In genomic region chr2:27663463-27664244, GRCh38 we compare ENCODE assay signal across 8 cellular contexts. TPM values are rescaled to one million over a fixed set of nuclear protein-coding genes. Genes with fewer than 3 reads are reported as not detected.
DNase-seq lines count a peak whose midpoint lies in the region; ATAC-seq, FAIRE-seq and TF ChIP-seq lines count a peak whose summit lies in the region.

Gene SLC4A1AP, plus strand, starts transcription at chr2:27663889. Its CDS starts 26 bp downstream, at chr2:27663915.
Gene SUPT7L, minus strand, starts transcription at chr2:27663614. Its CDS starts 1,422 bp downstream, at chr2:27662192.

- FAIRE-seq in GM19239 (lab: Jason Lieb, UNC) (peak; percentile 90), HepG2 (lab: Jason Lieb, UNC) (peak; percentile 57)

- no peaks in the 10 kb centered on the region for H4K20me1 ChIP-seq in HepG2 (ENCODE audit: insufficient read depth, low read length)

- peaks cover 46% of the 10 kb centered on the region for H3K79me2 ChIP-seq in HepG2 (ENCODE audit: insufficient read depth, low read length)

- H2AFZ ChIP-seq in HepG2 (ENCODE audit: low read length): peak within 1 kb of the TSS; percentile 96

- H3K9me3 ChIP-seq in HepG2 (ENCODE audit: low read length): no peaks in the 10 kb centered on the region

- H3K27ac ChIP-seq in HepG2 (ENCODE audit: extremely low read length, insufficient read depth, low read length): peak within 1 kb of the TSS; percentile 83

- peak within 1 kb of the TSS; percentile 87 for H3K4me2 ChIP-seq in HepG2 (ENCODE audit: low read depth, low read length)

- WGBS in HepG2 (ENCODE audit: low lambda C conversion rate): under 1% methylated on average over 33 of the region's 48 CpGs

- no peak for TF ChIP-seq RAD21 in HepG2 (CRISPR knock-in tag; IDR thresholded peaks at IDR 0.05)

- peak; percentile 29 for TF ChIP-seq CTCF in HepG2 (CRISPR knock-in tag; IDR thresholded peaks at IDR 0.05)

- in situ Hi-C loops in HepG2 (cut with HindIII; ENCODE audit: extremely low pct_ligation_motif_present, low pct_unique_long_range_greater_than_20kb): no loop called here

- BruUV-seq in HepG2 (replicated peaks; lab: Mats Ljungman, UMichigan): TSS peak; percentile 85

- TF ChIP-seq EP300 in HepG2 (IDR thresholded peaks at IDR 0.05; ENCODE audit: low read depth in 2 of 2, low read length in 2 of 2): no peak
- no peak; the same call in 1 of the 2 replicates for TF ChIP-seq EP300 in HepG2 (CRISPR knock-in tag; IDR thresholded peaks at IDR 0.05; ENCODE audit: borderline replicate concordance)

- peak; percentile 79 to 81 for TF ChIP-seq POLR2A in HepG2 (IDR thresholded peaks at IDR 0.05; ENCODE audit: insufficient read depth in 1 of 2, low read depth in 2 of 2, low read length in 2 of 2)

- peak within 1 kb of the TSS; percentile 81 to 94 (median 84) for H3K4me3 ChIP-seq in HepG2 (replicated peaks in 1 of 3; ENCODE audit: insufficient read depth in 1 of 3, low read depth in 2 of 3, low read length in 3 of 3)

- H3K4me1 ChIP-seq in HepG2 (ENCODE audit: insufficient read depth, low read length): peaks cover 28% of the 10 kb centered on the region

- intact Hi-C loops in HepG2 (cut with micrococcal nuclease; ENCODE audit: unreplicated experiment): loop anchor here (1.0 to 5.0 kb wide), 3 partner anchors 36 to 342 kb away; partner anchors contain the start of genes CCDC121, GPN1 and PPM1G

- ATAC-seq in HG03469 (IDR thresholded peaks at IDR 0.05; ENCODE audit: unreplicated experiment) (peak; percentile 51), HepG2 (peak; percentile 86)

- peak; percentile 88 for DNase-seq in Ammon's horn (ENCODE audit: low spot score)
- peak; percentile 57 for DNase-seq in GM19239 (ENCODE audit: insufficient read length, low spot score)
- DNase-seq in NCI-H69 (lab: John Stamatoyannopoulos, UW): peak; percentile 84
- peak; percentile 66 to 73 for DNase-seq in activated CD4-positive, alpha-beta T cell treated with anti-CD3 and anti-CD28 coated beads, Interleukin-2, amount 50 U/mL, for 24 hours (ENCODE audit: low read depth in 1 of 2, low spot score in 1 of 2)
- DNase-seq in dermis microvascular lymphatic vessel endothelial cell (ENCODE audit: low read depth in 2 of 2): peak; percentile 82 to 90
- peak; percentile 88 for DNase-seq in HepG2 (ENCODE audit: low spot score)
- peak; percentile 67 for DNase-seq in stimulated activated CD4-positive, alpha-beta T cell treated with anti-CD3 and anti-CD28 coated beads, Interleukin-4, amount 100 ng/mL, for 1 hour

- CTCF ChIA-PET in HepG2 (lab: Yijun Ruan, JAX; ENCODE audit: low intra/inter-chr PET ratio, low total read pairs): interaction anchor here (1.8 kb wide), 1 partner anchor 20 kb away, joined by 8 read pairs; no protein-coding TSS in a partner anchor

- H3K36me3 ChIP-seq in HepG2 (replicated peaks in 1 of 2; ENCODE audit: control insufficient read depth in 1 of 2, insufficient read depth in 2 of 2, low read length in 2 of 2): peaks cover 17 to 39% of the 10 kb centered on the region in 2 experiments

- H3K9ac ChIP-seq in HepG2 (ENCODE audit: insufficient read depth, low read depth, low read length): peak within 1 kb of the TSS; percentile 90

- POLR2A ChIA-PET in HepG2 (lab: Yijun Ruan, JAX): interaction anchor here (0.6 to 2.3 kb wide), 16 partner anchors 9 to 745 kb away, joined by 3 to 26 read pairs (median 5); partner anchors contain the start of genes CCDC121, GPN1, NRBP1 and PPM1G

- no peaks in the 10 kb centered on the region; a peak in 1 of 5 replicates for H3K27me3 ChIP-seq in HepG2 (ENCODE audit: control insufficient read depth in 1 of 2, insufficient read depth in 2 of 2, low read length in 2 of 2)

TF ChIP-seq in HepG2, 621 proteins besides CTCF, POLR2A, EP300 and RAD21 (continues in another document):
- TF ChIP-seq FOXO4 (CRISPR knock-in tag; conservative IDR thresholded peaks at IDR 0.05): no peak
- peak; percentile 87 for TF ChIP-seq ZMYM4 (CRISPR knock-in tag; IDR thresholded peaks at IDR 0.05)
- 0 out of 2 replicates have a peak, but pooled peaks have one; percentile 57 for TF ChIP-seq ZNF30 (CRISPR knock-in tag; IDR thresholded peaks at IDR 0.05)
- TF ChIP-seq CEBPB (IDR thresholded peaks at IDR 0.05; ENCODE audit: borderline replicate concordance, low read depth, low read length): no peak

RNA-seq across cellular contexts. Expression of gene SLC4A1AP, which starts in this region (rescaled TPM):
- 17.4 and 17.8 TPM in 2 replicates for total RNA-seq in dermis microvascular lymphatic vessel endothelial cell
- 44.6 and 59.0 TPM in 2 replicates for total RNA-seq in HepG2 (2016; rRNA removed; fragmentation: Illumina TruSeq; extraction: Trizol)
- total RNA-seq in HepG2 (2016; cell fraction: cytosol; rRNA removed; fragmentation: Illumina TruSeq; extraction: Trizol; ENCODE audit: low read depth): 4.9 and 6.1 TPM in 2 replicates
- 44.0 and 52.8 TPM in 2 replicates for total RNA-seq in HepG2 (2016; cell fraction: insoluble cytoplasmic fraction; rRNA removed; fragmentation: Illumina TruSeq; extraction: Trizol)
- total RNA-seq in HepG2 (2016; cell fraction: membrane; rRNA removed; fragmentation: Illumina TruSeq; extraction: Trizol): 8.2 and 10.0 TPM in 2 replicates
- 31.4 and 34.3 TPM in 2 replicates for total RNA-seq in HepG2 (2016; cell fraction: nucleus; rRNA removed; fragmentation: Illumina TruSeq; extraction: Trizol)
- 13.4 and 15.3 TPM in 2 replicates for polyA plus RNA-seq in HepG2 (2011; rRNA removed)
- polyA plus RNA-seq in HepG2 (2011; cell fraction: cytosol; rRNA removed): 9.4 and 10.5 TPM in 2 replicates
- 18.1 and 21.0 TPM in 2 replicates for polyA plus RNA-seq in HepG2 (2011; cell fraction: nucleus; rRNA removed)
- polyA plus RNA-seq in HepG2 (2012): 21.9 and 28.3 TPM in 2 replicates
- 1.9 and 2.3 TPM in 2 replicates for polyA plus RNA-seq in HepG2 (2016; cell fraction: cytosol; fragmentation: Illumina TruSeq; extraction: Trizol; ENCODE audit: low read depth)
- polyA plus RNA-seq in HepG2 (2016; cell fraction: insoluble cytoplasmic fraction; fragmentation: Illumina TruSeq; extraction: Trizol; ENCODE audit: low read depth): 49.7 and 51.9 TPM in 2 replicates
- polyA plus RNA-seq in HepG2 (2016; cell fraction: membrane; fragmentation: Illumina TruSeq; extraction: Trizol; ENCODE audit: low read depth): 3.4 and 4.5 TPM in 2 replicates
- 42.8 and 45.5 TPM in 2 replicates for polyA plus RNA-seq in HepG2 (2016; cell fraction: nucleus; fragmentation: Illumina TruSeq; extraction: Trizol; ENCODE audit: insufficient read depth, low read depth)
- polyA minus RNA-seq in HepG2 (2011; rRNA and poly(A)+ RNA removed; ENCODE audit: low replicate concordance): 11.2 and 15.3 TPM in 2 replicates
- 13.8 and 14.9 TPM in 2 replicates for polyA minus RNA-seq in HepG2 (2011; cell fraction: cytosol; rRNA and poly(A)+ RNA removed)
- 18.9 and 22.8 TPM in 2 replicates for polyA minus RNA-seq in HepG2 (2011; cell fraction: nucleus; rRNA and poly(A)+ RNA removed)

RNA-seq across cellular contexts. Expression of gene SUPT7L, which starts in this region (rescaled TPM):
- total RNA-seq in dermis microvascular lymphatic vessel endothelial cell (10.0 and 13.7 TPM in 2 replicates), HepG2 (2016; rRNA removed; fragmentation: Illumina TruSeq; extraction: Trizol) (28.7 and 32.9 TPM in 2 replicates)
- total RNA-seq in HepG2 (2016; cell fraction: cytosol; rRNA removed; fragmentation: Illumina TruSeq; extraction: Trizol; ENCODE audit: low read depth): 4.8 and 5.8 TPM in 2 replicates
- total RNA-seq in HepG2 (2016; cell fraction: insoluble cytoplasmic fraction; rRNA removed; fragmentation: Illumina TruSeq; extraction: Trizol): 27.3 and 33.0 TPM in 2 replicates
- 11.7 TPM in 2 replicates for total RNA-seq in HepG2 (2016; cell fraction: membrane; rRNA removed; fragmentation: Illumina TruSeq; extraction: Trizol)
- 46.3 and 47.7 TPM in 2 replicates for total RNA-seq in HepG2 (2016; cell fraction: nucleus; rRNA removed; fragmentation: Illumina TruSeq; extraction: Trizol)
- 77.5 and 78.0 TPM in 2 replicates for polyA plus RNA-seq in HepG2 (2011; rRNA removed)
- 42.9 and 43.8 TPM in 2 replicates for polyA plus RNA-seq in HepG2 (2011; cell fraction: cytosol; rRNA removed)
- polyA plus RNA-seq in HepG2 (2011; cell fraction: nucleus; rRNA removed): 131 and 148 TPM in 2 replicates
- polyA plus RNA-seq in HepG2 (2012): 36.6 and 37.0 TPM in 2 replicates
- 2.7 and 2.9 TPM in 2 replicates for polyA plus RNA-seq in HepG2 (2016; cell fraction: cytosol; fragmentation: Illumina TruSeq; extraction: Trizol; ENCODE audit: low read depth)
- polyA plus RNA-seq in HepG2 (2016; cell fraction: insoluble cytoplasmic fraction; fragmentation: Illumina TruSeq; extraction: Trizol; ENCODE audit: low read depth): 35.5 and 40.9 TPM in 2 replicates
- 7.6 and 8.4 TPM in 2 replicates for polyA plus RNA-seq in HepG2 (2016; cell fraction: membrane; fragmentation: Illumina TruSeq; extraction: Trizol; ENCODE audit: low read depth)
- polyA plus RNA-seq in HepG2 (2016; cell fraction: nucleus; fragmentation: Illumina TruSeq; extraction: Trizol; ENCODE audit: insufficient read depth, low read depth): 97.5 and 99.5 TPM in 2 replicates
- 56.7 and 59.6 TPM in 2 replicates for polyA minus RNA-seq in HepG2 (2011; rRNA and poly(A)+ RNA removed; ENCODE audit: low replicate concordance)
- polyA minus RNA-seq in HepG2 (2011; cell fraction: cytosol; rRNA and poly(A)+ RNA removed): 26.8 and 31.8 TPM in 2 replicates
- polyA minus RNA-seq in HepG2 (2011; cell fraction: nucleus; rRNA and poly(A)+ RNA removed): 76.9 and 100 TPM in 2 replicates

Comparison
In these comparisons a context has a peak if more than half of its experiments do, and no peak if none do; other contexts are left out.
1. Peak in every context shown above with its lines: DNase-seq, ATAC-seq, H3K4me3 ChIP-seq and H3K27ac ChIP-seq.